ENCODE assay signal across 8 cellular contexts in the genomic region with DNA sequence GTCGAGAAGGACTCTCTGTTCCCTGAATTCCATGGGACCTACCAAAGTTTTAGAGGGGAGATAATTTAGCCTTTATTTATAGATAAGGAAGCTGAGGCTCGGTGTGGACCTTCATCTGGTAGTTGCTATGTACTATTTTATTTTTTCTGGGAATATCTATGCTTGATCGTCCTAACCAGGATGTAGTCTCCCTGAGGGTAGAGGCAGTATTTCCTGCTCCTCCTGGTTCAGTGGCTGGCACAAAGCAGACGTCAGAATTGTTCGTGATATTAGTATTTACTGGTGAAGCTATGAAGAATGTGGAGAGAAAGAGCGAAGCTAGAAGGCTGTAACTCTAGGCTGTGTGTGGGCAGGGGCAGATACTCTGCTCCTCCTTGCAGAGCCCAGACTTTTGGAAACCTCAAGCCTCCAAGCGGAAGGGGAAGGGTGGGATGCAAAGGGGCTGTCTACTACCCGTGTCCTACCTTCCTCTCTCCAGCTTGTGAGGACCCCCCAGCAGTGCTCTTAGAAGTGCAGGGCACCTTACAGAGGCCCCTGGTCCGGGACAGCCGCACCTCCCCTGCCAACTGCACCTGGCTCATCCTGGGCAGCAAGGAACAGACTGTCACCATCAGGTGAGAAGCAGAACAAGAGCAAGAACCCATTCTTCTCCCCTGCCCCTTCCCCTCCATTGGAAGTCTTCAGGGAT. TPM values are rescaled to one million over a fixed set of nuclear protein-coding genes. Genes with fewer than 3 reads are reported as not detected.
DNase-seq lines count a peak whose midpoint lies in the region; ATAC-seq and TF ChIP-seq lines count a peak whose summit lies in the region.

No MANE protein-coding gene starts in this region.

- POLR2A ChIA-PET in HEK293T (lab: Yijun Ruan, JAX): interaction anchor here (1.7 to 4.3 kb wide), 4 partner anchors 9 to 107 kb away, joined by 4 to 37 read pairs (median 12); a partner anchor contains a TSS

- H3K4me3 Mint-ChIP-seq in neural progenitor cell: peak overlapping the region; percentile 91

- peaks cover 14% of the 10 kb centered on the region for H3K36me3 Mint-ChIP-seq in neural progenitor cell

- peak overlapping the region; percentile 81 for H3K27ac Mint-ChIP-seq in neural progenitor cell

- no peak overlapping the region for H3K9ac ChIP-seq in neural progenitor cell

- H3K27me3 Mint-ChIP-seq in neural progenitor cell (ENCODE audit: insufficient read depth, low read depth): peaks cover 10% of the 10 kb centered on the region

- ATAC-seq in HG03432 (IDR thresholded peaks at IDR 0.05; ENCODE audit: unreplicated experiment) (no peak), HG02571 (IDR thresholded peaks at IDR 0.05; ENCODE audit: unreplicated experiment) (no peak)

- CTCF ChIA-PET in HEK293T (lab: Yijun Ruan, JAX): interaction anchor here (0.5 to 3.6 kb wide), 14 partner anchors 8 to 1801 kb away, joined by 3 to 30 read pairs (median 4); a partner anchor contains a TSS

- TF ChIP-seq POLR2A in NB4 (IDR thresholded peaks at IDR 0.05; ENCODE audit: extremely low read depth, insufficient read length): no peak

- H3K79me2 ChIP-seq in neural progenitor cell (ENCODE audit: low read depth): no peaks in the 10 kb centered on the region

- peaks cover 23% of the 10 kb centered on the region for H3F3A ChIP-seq in neural progenitor cell (ENCODE audit: low read depth)

- H3K36me3 ChIP-seq in effector memory CD4-positive, alpha-beta T cell (ENCODE audit: control insufficient read depth, insufficient read depth, low read length): peaks cover 44% of the 10 kb centered on the region
- no peaks in the 10 kb centered on the region for H3K36me3 ChIP-seq in neural progenitor cell

- H4K20me1 ChIP-seq in neural progenitor cell (ENCODE audit: low read depth): no peaks in the 10 kb centered on the region

- H3K4me1 ChIP-seq in effector memory CD4-positive, alpha-beta T cell (ENCODE audit: control insufficient read depth, insufficient read depth, low read length, poor library complexity, severe bottlenecking): peaks cover 29% of the 10 kb centered on the region
- peaks cover 7% of the 10 kb centered on the region for H3K4me1 ChIP-seq in neural progenitor cell

- H3K4me3 ChIP-seq in NB4 (ENCODE audit: low read depth, low read length) (peak overlapping the region; percentile 69), neural progenitor cell (peak overlapping the region; percentile 75)
- H3K4me3 ChIP-seq in effector memory CD4-positive, alpha-beta T cell (ENCODE audit: insufficient read depth, low read depth, low read length, poor library complexity, severe bottlenecking): peak overlapping the region; percentile 94

- peaks cover 14% of the 10 kb centered on the region for H3K4me1 Mint-ChIP-seq in neural progenitor cell

- H3K27me3 ChIP-seq in effector memory CD4-positive, alpha-beta T cell (replicated peaks; ENCODE audit: control insufficient read depth, insufficient read depth, low read length, poor library complexity, severe bottlenecking): no peaks in the 10 kb centered on the region
- no peaks in the 10 kb centered on the region for H3K27me3 ChIP-seq in neural progenitor cell

- peak overlapping the region; percentile 4 for H2AFZ ChIP-seq in neural progenitor cell (replicated peaks)

- DNase-seq in NB4 (ENCODE audit: low read depth) (no peak), neural progenitor cell (ENCODE audit: low spot score) (no peak), HEK293T (ENCODE audit: extremely low spot score) (no peak)
- DNase-seq in effector memory CD4-positive, alpha-beta T cell: no peak
- no peak for DNase-seq in stimulated activated CD4-positive, alpha-beta T cell treated with anti-CD3 and anti-CD28 coated beads, Interleukin-2, amount 100 ng/mL, for 48 hours

- H3K27ac ChIP-seq in C4-2B (peak overlapping the region; percentile 84), neural progenitor cell (no peak overlapping the region)
- peak overlapping the region; percentile 93 for H3K27ac ChIP-seq in effector memory CD4-positive, alpha-beta T cell (ENCODE audit: insufficient read depth, low read length, poor library complexity, severe bottlenecking)

- H3K9me3 ChIP-seq in effector memory CD4-positive, alpha-beta T cell (ENCODE audit: control insufficient read depth, low read length): no peaks in the 10 kb centered on the region
- no peaks in the 10 kb centered on the region for H3K9me3 ChIP-seq in neural progenitor cell (ENCODE audit: low read depth)

- peak overlapping the region; percentile 83 for H3K4me2 ChIP-seq in neural progenitor cell

- H3K9me3 Mint-ChIP-seq in neural progenitor cell: no peaks in the 10 kb centered on the region

- peak; percentile 73 for TF ChIP-seq CTCF in C4-2B (conservative IDR thresholded peaks at IDR 0.05)
- no peak for TF ChIP-seq CTCF in NB4 (IDR thresholded peaks at IDR 0.05; ENCODE audit: low read depth, low read length)
- no peak for TF ChIP-seq CTCF in neural progenitor cell (IDR thresholded peaks at IDR 0.05)

TF ChIP-seq in HEK293T, 16 proteins besides CTCF, POLR2A, EP300 and RAD21:
- TF ChIP-seq BHLHE40 (IDR thresholded peaks at IDR 0.05; ENCODE audit: borderline replicate concordance): no peak
- TF ChIP-seq HDGF (IDR thresholded peaks at IDR 0.05; ENCODE audit: borderline replicate concordance): no peak
- no peak for TF ChIP-seq ARNT (IDR thresholded peaks at IDR 0.05)
- no peak for TF ChIP-seq TARDBP (IDR thresholded peaks at IDR 0.05)
- no peak for TF ChIP-seq SP1 (IDR thresholded peaks at IDR 0.05)
- no peak for TF ChIP-seq ELF4 (IDR thresholded peaks at IDR 0.05)
- no peak for TF ChIP-seq SUZ12 (IDR thresholded peaks at IDR 0.05)
- no peak for TF ChIP-seq NFRKB (IDR thresholded peaks at IDR 0.05)

RNA-seq across cellular contexts. Expression of a gene that starts 1.4 kb away (rescaled TPM):
- 0.92 and 4.2 TPM in 2 replicates for total RNA-seq in neural progenitor cell (ENCODE audit: low replicate concordance)

RNA-seq across cellular contexts. Expression of a gene that starts 10.0 kb away (rescaled TPM):
- total RNA-seq in neural progenitor cell (ENCODE audit: low replicate concordance): 1.7 and 3.3 TPM in 2 replicates

RNA-seq across cellular contexts. Expression of a gene that starts 36.6 kb away (rescaled TPM):
- total RNA-seq in neural progenitor cell (ENCODE audit: low replicate concordance): 15.1 and 25.2 TPM in 2 replicates

RNA-seq across cellular contexts. Expression of a gene that starts 43.3 kb away (rescaled TPM):
- total RNA-seq in neural progenitor cell (ENCODE audit: low replicate concordance): 28.1 and 71.5 TPM in 2 replicates

RNA-seq across cellular contexts. Expression of a gene that starts 46.0 kb away (rescaled TPM):
- total RNA-seq in neural progenitor cell (ENCODE audit: low replicate concordance): 139 and 170 TPM in 2 replicates
